Comparison of ENCODE assay signal across 14 cellular contexts in the genomic region with DNA sequence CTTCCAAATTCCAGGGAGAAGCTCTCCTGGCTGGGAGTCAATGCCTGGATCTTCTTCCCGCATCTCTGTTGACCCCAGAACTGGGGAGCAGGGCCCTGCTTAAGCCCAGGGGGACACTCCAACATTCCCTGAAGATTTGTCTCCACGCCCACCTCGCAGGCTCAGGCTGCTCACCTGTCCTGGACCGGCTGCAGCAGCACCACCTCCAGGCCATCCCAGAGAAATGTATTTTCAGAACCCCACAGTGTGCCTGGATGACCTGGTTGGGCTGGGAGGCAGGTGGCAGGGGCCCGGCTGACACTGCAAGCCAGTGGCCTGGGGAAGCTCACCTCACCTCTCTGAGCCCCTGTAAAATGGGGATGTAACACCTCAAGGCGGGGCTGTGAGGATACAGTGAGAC. TPM values are rescaled to one million over a fixed set of nuclear protein-coding genes. Genes with fewer than 3 reads are reported as not detected.
DNase-seq lines count a peak whose midpoint lies in the region; ATAC-seq and TF ChIP-seq lines count a peak whose summit lies in the region.
"Had no signal": no experiment of that assay in that cellular context is flagged by ENCODE, and none has a peak within 500 bp of the region (broad histone marks: within the 10 kb centered on the region; RNA-seq: fewer than 3 reads in every experiment).

No MANE protein-coding gene starts in this region.

- H2BK120ac ChIP-seq in mesendoderm (ENCODE audit: low read depth, low read length) = no peak overlapping the region

- H3K9ac ChIP-seq in mesendoderm (ENCODE audit: low read length) = no peak overlapping the region

- no peaks in the 10 kb centered on the region for H3K27me3 ChIP-seq in mesendoderm (ENCODE audit: insufficient read depth, low read length, poor library complexity)

- DNase-seq in NCI-H524 (lab: John Stamatoyannopoulos, UW) = peak; percentile 22 to 59
- DNase-seq in NCI-H524 treated with DMSO at 0.1 percent for 48 hours (lab: John Stamatoyannopoulos, UW) = no peak
- DNase-seq in HFFc6 = no peak
- no peak for DNase-seq in activated naive CD8-positive, alpha-beta T cell treated with anti-CD3 and anti-CD28 coated beads, Interleukin-2, amount 50 U/mL, for 24 hours
- peak; percentile 64 for DNase-seq in mesendoderm
- DNase-seq in NOMO-1 treated with DMSO at 0.1 percent for 48 hours (lab: John Stamatoyannopoulos, UW; ENCODE audit: unreplicated experiment) = no peak
- no peak for DNase-seq in germinal center (ENCODE audit: low spot score)
- DNase-seq: central memory CD4-positive, alpha-beta T cell; esophagus squamous epithelium; NCI-H187; Right ventricle myocardium superior had no signal

- H4K8ac ChIP-seq in mesendoderm (ENCODE audit: low read depth, low read length) = no peak overlapping the region

- H2BK5ac ChIP-seq in mesendoderm (ENCODE audit: low read length) = no peak overlapping the region

- H3K27ac ChIP-seq in mesendoderm (ENCODE audit: low read depth, low read length) = no peak overlapping the region
- H3K27ac ChIP-seq: esophagus squamous epithelium, tibial nerve had no signal

- ATAC-seq in activated naive CD8-positive, alpha-beta T cell treated with anti-CD3 and anti-CD28 coated beads, Interleukin-2, amount 50 U/mL, for 24 hours = peak; percentile 25
- no peak for ATAC-seq in GM21786 (IDR thresholded peaks at IDR 0.05; ENCODE audit: unreplicated experiment)
- ATAC-seq: naive thymus-derived CD4-positive, alpha-beta T cell had no signal

- no peak overlapping the region for H4K5ac ChIP-seq in mesendoderm (ENCODE audit: low read length)

- H3K79me2 ChIP-seq in mesendoderm (ENCODE audit: control insufficient read depth, insufficient read depth, low read length) = no peaks in the 10 kb centered on the region

- H3K27me3 Mint-ChIP-seq in HFFc6 (ENCODE audit: insufficient read depth) = peaks cover 25% of the 10 kb centered on the region
- peaks cover 22% of the 10 kb centered on the region for H3K27me3 Mint-ChIP-seq in activated naive CD8-positive, alpha-beta T cell treated with anti-CD3 and anti-CD28 coated beads, Interleukin-2, amount 50 U/mL, for 24 hours

- H3K9me3 Mint-ChIP-seq in HFFc6 = no peaks in the 10 kb centered on the region
- no peaks in the 10 kb centered on the region for H3K9me3 Mint-ChIP-seq in activated naive CD8-positive, alpha-beta T cell treated with anti-CD3 and anti-CD28 coated beads, Interleukin-2, amount 50 U/mL, for 24 hours
- H3K9me3 Mint-ChIP-seq: naive thymus-derived CD4-positive, alpha-beta T cell had no signal

- H3K4me3 Mint-ChIP-seq in HFFc6 = no peak overlapping the region
- no peak overlapping the region for H3K4me3 Mint-ChIP-seq in activated naive CD8-positive, alpha-beta T cell treated with anti-CD3 and anti-CD28 coated beads, Interleukin-2, amount 50 U/mL, for 24 hours
- H3K4me3 Mint-ChIP-seq: naive thymus-derived CD4-positive, alpha-beta T cell had no signal

- H3K4me1 Mint-ChIP-seq in HFFc6 (ENCODE audit: low read depth) = peaks cover 4% of the 10 kb centered on the region; the same call in 1 of the 2 replicates
- H3K4me1 Mint-ChIP-seq in activated naive CD8-positive, alpha-beta T cell treated with anti-CD3 and anti-CD28 coated beads, Interleukin-2, amount 50 U/mL, for 24 hours = peaks cover 4% of the 10 kb centered on the region

- no peak overlapping the region for H2BK15ac ChIP-seq in mesendoderm (replicated peaks; ENCODE audit: low read depth)

- H2AK5ac ChIP-seq in mesendoderm (ENCODE audit: low read length) = no peak overlapping the region

- no peak overlapping the region for H3K4me2 ChIP-seq in mesendoderm (ENCODE audit: low read length)

- H3K36me3 Mint-ChIP-seq in HFFc6 (ENCODE audit: low read depth) = no peaks in the 10 kb centered on the region
- H3K36me3 Mint-ChIP-seq in activated naive CD8-positive, alpha-beta T cell treated with anti-CD3 and anti-CD28 coated beads, Interleukin-2, amount 50 U/mL, for 24 hours (ENCODE audit: low read depth) = no peaks in the 10 kb centered on the region
- H3K36me3 Mint-ChIP-seq: naive thymus-derived CD4-positive, alpha-beta T cell had no signal

- WGBS in mesendoderm (ENCODE audit: extremely low coverage, insufficient coverage, low lambda C conversion rate) = no CpG with 5 or more reads among the region's 6 CpGs

- H3K79me1 ChIP-seq in mesendoderm (ENCODE audit: low read length) = no peaks in the 10 kb centered on the region

- H3K23ac ChIP-seq in mesendoderm (ENCODE audit: low read length) = no peak overlapping the region

- H3K27ac Mint-ChIP-seq in HFFc6 = no peak overlapping the region
- H3K27ac Mint-ChIP-seq in activated naive CD8-positive, alpha-beta T cell treated with anti-CD3 and anti-CD28 coated beads, Interleukin-2, amount 50 U/mL, for 24 hours = no peak overlapping the region

- peak; percentile 16; the same call in 1 of the 2 replicates for TF ChIP-seq CTCF in HFFc6 (IDR thresholded peaks at IDR 0.05)

- no peak overlapping the region for H3K4me3 ChIP-seq in mesendoderm (ENCODE audit: low read length)
- H3K4me3 ChIP-seq: esophagus squamous epithelium, tibial nerve had no signal

- no peak overlapping the region for H3K56ac ChIP-seq in mesendoderm (ENCODE audit: low read length)

- H3K18ac ChIP-seq in mesendoderm (ENCODE audit: low read length) = no peak overlapping the region

- H3K4ac ChIP-seq in mesendoderm (ENCODE audit: low read depth, low read length) = no peak overlapping the region

- H3K36me3 ChIP-seq in mesendoderm (ENCODE audit: control insufficient read depth, insufficient read depth, low read length) = no peaks in the 10 kb centered on the region
- H3K36me3 ChIP-seq: esophagus squamous epithelium, tibial nerve had no signal

- no peaks in the 10 kb centered on the region for H3K4me1 ChIP-seq in mesendoderm (ENCODE audit: control insufficient read depth, low read depth, low read length)

RNA-seq across cellular contexts. Expression of gene ZBTB43, which starts 27.1 kb away (rescaled TPM):
- total RNA-seq in HFFc6 (2021; fragmentation: NEBNext Ultra II Directional; extraction: Animal tissue kit (Norgen Biotek cat#: 25700)) = 10 to 100 TPM in 5 of 6 experiments, 1 to 10 TPM in 1; 9.2 to 15.9 (median 13.6) TPM
- 5.1 TPM for polyA plus RNA-seq in mesendoderm (2013, experiment 1 of 2)
- polyA plus RNA-seq in mesendoderm (2013, experiment 2 of 2) = 5.6 TPM

Comparison
In these comparisons a context has a peak if more than half of its experiments do, and no peak if none do; other contexts are left out.
1. DNase-seq: peak in NCI-H524 (2 of 2) and mesendoderm (single experiment); none in NCI-H524 treated with DMSO at 0.1 percent for 48 hours (single experiment), HFFc6 (single experiment), activated naive CD8-positive, alpha-beta T cell treated with anti-CD3 and anti-CD28 coated beads, Interleukin-2, amount 50 U/mL, for 24 hours (single experiment), NOMO-1 treated with DMSO at 0.1 percent for 48 hours (single experiment) and germinal center (single experiment).